23 cellular contexts compared by ENCODE assay signal in the genomic region with DNA sequence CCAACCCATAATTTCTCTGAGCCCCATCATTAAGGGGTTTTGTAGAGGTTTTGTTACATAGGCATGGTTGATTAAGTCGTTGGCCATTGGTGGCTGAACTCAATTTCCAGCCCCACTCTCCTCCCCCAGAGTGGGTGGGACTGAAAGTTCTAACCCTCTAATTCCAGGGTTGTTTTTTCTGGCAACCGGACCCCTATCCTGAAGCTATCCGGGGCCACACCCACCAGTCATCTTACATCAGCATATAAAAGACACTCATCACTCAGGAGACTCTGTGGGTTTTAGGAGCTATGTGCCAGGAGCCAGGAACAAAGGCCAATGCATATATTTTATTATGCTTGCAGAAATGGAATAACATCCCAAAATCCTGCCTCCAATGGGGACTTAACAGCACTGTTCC.
"Had no signal": no experiment of that assay in that cellular context is flagged by ENCODE, and none has a peak within 500 bp of the region (broad histone marks: within the 10 kb centered on the region; RNA-seq: fewer than 3 reads in every experiment).

No MANE protein-coding gene starts in this region.

- H3K4me3 Mint-ChIP-seq: endodermal cell; natural killer cell; neural crest cell; stimulated activated effector memory CD8-positive, alpha-beta T cell treated with anti-CD3 and anti-CD28 coated beads, Interleukin-12 subunit alpha, Interleukin-12 subunit beta, amount 100 ng/mL, for 72 hours; stimulated activated naive CD8-positive, alpha-beta T cell treated with anti-CD3 and anti-CD28 coated beads, Interleukin-15, Interleukin-2, amounts not matched to agents 100 ng/mL and 50 ng/mL, for 24 hours had no signal

- H3K27ac Mint-ChIP-seq: endodermal cell; natural killer cell; progenitor cell of endocrine pancreas; stimulated activated effector memory CD8-positive, alpha-beta T cell treated with anti-CD3 and anti-CD28 coated beads, Interleukin-12 subunit alpha, Interleukin-12 subunit beta, amount 100 ng/mL, for 72 hours; stimulated activated naive CD8-positive, alpha-beta T cell treated with anti-CD3 and anti-CD28 coated beads, Interleukin-15, Interleukin-2, amounts not matched to agents 100 ng/mL and 50 ng/mL, for 24 hours had no signal

- H3K36me3 ChIP-seq: colonic mucosa, gastrocnemius medialis, pancreas, tibial nerve, upper lobe of right lung, vagina had no signal

- H3K9me3 ChIP-seq: colonic mucosa, gastrocnemius medialis, mucosa of descending colon, pancreas, testis, tibial nerve, upper lobe of right lung, vagina had no signal

- H3K27ac ChIP-seq: colonic mucosa, gastrocnemius medialis, pancreas, testis, tibial nerve, upper lobe of right lung, vagina had no signal

- H3K27me3 Mint-ChIP-seq: progenitor cell of endocrine pancreas had no signal

- H3K4me1 ChIP-seq: colonic mucosa, gastrocnemius medialis, pancreas, testis, tibial nerve, upper lobe of right lung had no signal

- H3K4me1 Mint-ChIP-seq: natural killer cell; stimulated activated effector memory CD8-positive, alpha-beta T cell treated with anti-CD3 and anti-CD28 coated beads, Interleukin-12 subunit alpha, Interleukin-12 subunit beta, amount 100 ng/mL, for 72 hours had no signal

- DNase-seq: colonic mucosa; effector CD4-positive, alpha-beta T cell; endodermal cell; erythroblast; gastrocnemius medialis; glutamatergic neuron; islet precursor cell; mucosa of descending colon; natural killer cell; nucleus accumbens; pancreas; right cardiac atrium; stimulated activated CD4-positive, alpha-beta T cell treated with anti-CD3 and anti-CD28 coated beads, Interleukin-4, amount 100 ng/mL, for 1 hour; stimulated activated CD8-positive, alpha-beta memory T cell treated with anti-CD3 and anti-CD28 coated beads, Interleukin-4, amount 100 ng/mL, for 48 hours; testis; upper lobe of right lung had no signal

- H3K27me3 ChIP-seq: colonic mucosa, gastrocnemius medialis, pancreas, testis, tibial nerve, upper lobe of right lung, vagina had no signal

- ATAC-seq: gastrocnemius medialis; left lobe of liver; mucosa of descending colon; natural killer cell; pancreas; right cardiac atrium; stimulated activated effector memory CD8-positive, alpha-beta T cell treated with anti-CD3 and anti-CD28 coated beads, Interleukin-12 subunit alpha, Interleukin-12 subunit beta, amount 100 ng/mL, for 72 hours; upper lobe of right lung had no signal

- H3K4me3 ChIP-seq: colonic mucosa, gastrocnemius medialis, mucosa of descending colon, pancreas, testis, tibial nerve, upper lobe of right lung, vagina had no signal

- H3K36me3 Mint-ChIP-seq: natural killer cell; stimulated activated effector memory CD8-positive, alpha-beta T cell treated with anti-CD3 and anti-CD28 coated beads, Interleukin-12 subunit alpha, Interleukin-12 subunit beta, amount 100 ng/mL, for 72 hours had no signal

- H3K9me3 Mint-ChIP-seq: natural killer cell; neural crest cell; stimulated activated effector memory CD8-positive, alpha-beta T cell treated with anti-CD3 and anti-CD28 coated beads, Interleukin-12 subunit alpha, Interleukin-12 subunit beta, amount 100 ng/mL, for 72 hours; stimulated activated naive CD8-positive, alpha-beta T cell treated with anti-CD3 and anti-CD28 coated beads, Interleukin-15, Interleukin-2, amounts not matched to agents 100 ng/mL and 50 ng/mL, for 24 hours had no signal
